Comparison of ENCODE assay signal across 1 cellular context in the genomic region with DNA sequence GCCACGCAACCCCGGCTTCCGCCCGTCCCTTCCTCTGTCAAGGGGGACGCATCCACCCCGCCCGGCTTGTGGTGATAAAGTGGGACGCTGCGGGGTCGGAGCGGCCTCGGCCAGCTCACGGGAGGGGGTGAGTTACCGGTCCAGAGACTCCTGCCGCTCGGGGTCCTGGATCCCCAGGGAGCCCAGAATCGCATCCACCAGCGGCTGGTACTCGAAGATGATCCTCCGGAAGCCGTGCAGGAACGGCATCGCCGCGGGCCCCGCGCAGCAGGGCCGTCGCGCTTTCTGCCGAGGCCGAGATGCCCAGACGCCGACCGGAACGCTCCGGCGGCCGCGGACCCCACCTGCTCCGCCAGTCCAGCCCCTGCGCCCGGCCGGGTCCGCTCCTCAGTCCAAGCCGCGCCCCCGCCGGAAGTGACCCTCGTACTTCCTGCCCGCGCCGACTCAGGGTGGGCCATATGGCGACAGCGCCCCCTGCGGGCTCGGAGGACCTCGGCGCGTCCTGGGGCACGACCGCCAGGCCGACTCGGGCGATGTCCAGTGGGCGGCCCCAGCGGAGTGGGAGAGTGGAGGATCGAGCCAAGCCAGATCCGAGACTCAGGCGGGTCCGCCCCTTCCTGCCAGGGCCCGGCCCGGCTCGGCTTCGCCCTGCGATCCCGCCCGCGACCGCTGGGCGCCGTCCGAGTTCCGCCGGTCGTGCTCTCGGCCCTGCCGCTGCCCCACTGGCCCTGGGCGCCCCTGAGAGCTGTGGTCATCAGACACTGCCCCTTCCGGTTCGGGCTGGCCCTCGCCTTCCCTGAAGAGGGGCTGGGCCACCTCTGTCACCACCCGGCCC.
TF ChIP-seq lines count a peak whose summit lies in the region.

A gene with protein sequence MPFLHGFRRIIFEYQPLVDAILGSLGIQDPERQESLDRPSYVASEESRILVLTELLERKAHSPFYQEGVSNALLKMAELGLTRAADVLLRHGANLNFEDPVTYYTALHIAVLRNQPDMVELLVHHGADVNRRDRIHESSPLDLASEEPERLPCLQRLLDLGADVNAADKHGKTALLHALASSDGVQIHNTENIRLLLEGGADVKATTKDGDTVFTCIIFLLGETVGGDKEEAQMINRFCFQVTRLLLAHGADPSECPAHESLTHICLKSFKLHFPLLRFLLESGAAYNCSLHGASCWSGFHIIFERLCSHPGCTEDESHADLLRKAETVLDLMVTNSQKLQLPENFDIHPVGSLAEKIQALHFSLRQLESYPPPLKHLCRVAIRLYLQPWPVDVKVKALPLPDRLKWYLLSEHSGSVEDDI (minus strand): TSS at position 401 of the 835 bp plus-strand sequence. CDS start 152 bp downstream, at position 249.

TF ChIP-seq in HEK293, 187 proteins besides CTCF, POLR2A, EP300 and RAD21 (continued from another document):
- TF ChIP-seq, protein P1, sequence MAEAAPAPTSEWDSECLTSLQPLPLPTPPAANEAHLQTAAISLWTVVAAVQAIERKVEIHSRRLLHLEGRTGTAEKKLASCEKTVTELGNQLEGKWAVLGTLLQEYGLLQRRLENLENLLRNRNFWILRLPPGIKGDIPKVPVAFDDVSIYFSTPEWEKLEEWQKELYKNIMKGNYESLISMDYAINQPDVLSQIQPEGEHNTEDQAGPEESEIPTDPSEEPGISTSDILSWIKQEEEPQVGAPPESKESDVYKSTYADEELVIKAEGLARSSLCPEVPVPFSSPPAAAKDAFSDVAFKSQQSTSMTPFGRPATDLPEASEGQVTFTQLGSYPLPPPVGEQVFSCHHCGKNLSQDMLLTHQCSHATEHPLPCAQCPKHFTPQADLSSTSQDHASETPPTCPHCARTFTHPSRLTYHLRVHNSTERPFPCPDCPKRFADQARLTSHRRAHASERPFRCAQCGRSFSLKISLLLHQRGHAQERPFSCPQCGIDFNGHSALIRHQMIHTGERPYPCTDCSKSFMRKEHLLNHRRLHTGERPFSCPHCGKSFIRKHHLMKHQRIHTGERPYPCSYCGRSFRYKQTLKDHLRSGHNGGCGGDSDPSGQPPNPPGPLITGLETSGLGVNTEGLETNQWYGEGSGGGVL (tag by site-specific recombination; IDR thresholded peaks at IDR 0.05): no peak; the same call in none of the 2 replicates
- TF ChIP-seq ZEB2 (tag by site-specific recombination; IDR thresholded peaks at IDR 0.05): peak; percentile 89
- TF ChIP-seq ZBTB48 (tag by site-specific recombination; IDR thresholded peaks at IDR 0.05): peak; percentile 49; the same call in 1 of the 2 replicates
- TF ChIP-seq ZNF184 (tag by site-specific recombination; IDR thresholded peaks at IDR 0.05): no peak
- no peak for TF ChIP-seq ZBTB10 (tag by site-specific recombination; IDR thresholded peaks at IDR 0.05)
- peak; percentile 51; the same call in 1 of the 2 replicates for TF ChIP-seq ZNF24 (tag by site-specific recombination; IDR thresholded peaks at IDR 0.05)
- peak; percentile 90 for TF ChIP-seq ZNF600 (tag by site-specific recombination; IDR thresholded peaks at IDR 0.05)
